ENCODE assay signal across 8 cellular contexts in the genomic region with DNA sequence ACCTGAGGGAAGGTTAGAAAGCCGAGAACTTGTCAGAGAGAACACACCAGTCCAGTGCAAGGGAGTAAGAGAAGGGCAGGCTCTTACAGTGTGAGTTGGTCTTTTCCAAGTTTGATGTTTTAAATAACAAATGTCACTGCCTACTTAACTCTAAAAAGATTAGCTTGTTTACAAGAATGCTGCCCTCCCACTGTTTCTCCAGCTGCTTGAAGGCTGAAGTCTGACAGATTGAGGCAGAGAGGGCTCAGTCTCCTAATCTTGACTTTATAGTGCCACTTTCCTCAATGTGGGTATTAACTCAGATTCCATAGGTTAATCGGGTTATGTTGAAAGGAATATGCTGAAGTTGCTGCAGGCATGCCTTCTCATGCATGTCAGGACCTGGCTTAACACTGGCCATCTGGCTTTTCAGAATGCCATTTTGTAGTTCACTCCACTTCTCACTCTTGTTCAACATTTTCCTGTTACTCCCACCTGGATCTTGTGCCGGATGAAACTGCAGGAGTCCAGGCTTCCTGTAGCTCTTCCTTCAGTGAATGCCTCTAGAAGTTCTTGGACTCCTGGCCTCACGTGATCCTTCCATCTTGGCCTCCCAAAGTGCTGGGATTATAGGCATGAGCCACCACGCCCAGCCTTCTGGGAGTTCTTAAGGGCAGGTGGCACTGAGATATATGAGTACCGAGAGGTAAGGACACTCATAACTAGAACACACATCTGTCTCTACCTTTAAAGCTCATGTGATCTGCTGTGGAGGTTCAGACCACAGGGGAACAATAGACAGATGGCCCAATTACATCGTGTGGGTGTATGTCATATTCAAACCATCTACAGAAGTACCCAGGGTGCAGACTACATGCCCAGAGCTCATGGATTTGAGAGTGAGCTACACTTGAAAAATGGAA.
DNase-seq lines count a peak whose midpoint lies in the region; ATAC-seq, FAIRE-seq and TF ChIP-seq lines count a peak whose summit lies in the region.

No MANE protein-coding gene starts in this region.

- H3K9me3 ChIP-seq in kidney (ENCODE audit: control insufficient read depth in 1 of 2, low read length in 2 of 2) (no peaks in the 10 kb centered on the region), MG63 (no peaks in the 10 kb centered on the region; the same call in 1 of the 2 replicates)

- peaks cover 0 to 2% (median 0%) of the 10 kb centered on the region in 3 donors for H3K27me3 Mint-ChIP-seq in CD14-positive monocyte (ENCODE audit: low read depth in 3 of 3)

- no peak overlapping the region for H3K9ac ChIP-seq in kidney (ENCODE audit: low read length in 2 of 2)

- H3K36me3 ChIP-seq in kidney (ENCODE audit: control insufficient read depth in 1 of 2, insufficient read depth in 2 of 2, low read length in 2 of 2) (peaks cover 0 to 2% of the 10 kb centered on the region in 2 donors), MG63 (no peaks in the 10 kb centered on the region)

- peak; percentile 86 for ATAC-seq in GM18868 (IDR thresholded peaks at IDR 0.05; ENCODE audit: unreplicated experiment)
- peak; percentile 79 for ATAC-seq in HG02884 (IDR thresholded peaks at IDR 0.05; ENCODE audit: unreplicated experiment)

- no peak overlapping the region for H3K4me3 ChIP-seq in kidney (ENCODE audit: low read length in 2 of 2)
- H3K4me3 ChIP-seq in MG63 = no peak overlapping the region

- no peaks in the 10 kb centered on the region for H3K27me3 ChIP-seq in MG63

- DNase-seq in CD14-positive monocyte (ENCODE audit: low spot score) (no peak), SK-N-DZ (ENCODE audit: low spot score) (peak; percentile 53), kidney (no peak), occipital lobe (lab: John Stamatoyannopoulos, UW) (no peak), ecto neural progenitor cell (ENCODE audit: low spot score) (no peak), MG63 (no peak)

- intact Hi-C loops in CD14-positive monocyte (cut with micrococcal nuclease) = no loop called here
- intact Hi-C loops in kidney (cut with DNase I) = no loop called here

- H3K27ac Mint-ChIP-seq in CD14-positive monocyte = peak overlapping the region; percentile 35 to 86 (median 67)

- peaks cover 10 to 14% of the 10 kb centered on the region in 2 donors for H3K4me1 ChIP-seq in kidney (ENCODE audit: control insufficient read depth in 1 of 2, insufficient read depth in 1 of 2, low read depth in 1 of 2, low read length in 2 of 2)

- peaks cover 9% of the 10 kb centered on the region for H3K4me1 Mint-ChIP-seq in CD14-positive monocyte

- no peaks in the 10 kb centered on the region for H3K9me3 Mint-ChIP-seq in CD14-positive monocyte

- FAIRE-seq in kidney (lab: Jason Lieb, UNC) = no peak

- H3K4me3 Mint-ChIP-seq in CD14-positive monocyte = no peak overlapping the region

- H3K27ac ChIP-seq in kidney (ENCODE audit: low read depth in 2 of 2, low read length in 2 of 2) = peak overlapping the region in 1 of 2 donors; percentile 14

- H3K36me3 Mint-ChIP-seq in CD14-positive monocyte = peaks cover 79 to 95% of the 10 kb centered on the region in 2 donors

- TF ChIP-seq CTCF in CD14-positive monocyte (IDR thresholded peaks at IDR 0.05) = no peak
- no peak for TF ChIP-seq CTCF in kidney (IDR thresholded peaks at IDR 0.05; ENCODE audit: borderline replicate concordance, extremely low read depth, insufficient read depth)
